1 cellular context compared by ENCODE assay signal in genomic region chr10:131902211-131902610, GRCh38.
TF ChIP-seq lines count a peak whose summit lies in the region.

No MANE protein-coding gene starts in this region.

TF ChIP-seq in GM23338, 12 proteins besides CTCF, POLR2A, EP300 and RAD21 (continued from another document):
- TF ChIP-seq ETS1 (IDR thresholded peaks at IDR 0.05) (no peak), JUNB (IDR thresholded peaks at IDR 0.05; ENCODE audit: unreplicated experiment) (no peak), STAT1 (IDR thresholded peaks at IDR 0.05; ENCODE audit: unreplicated experiment) (no peak), ZNF331 (CRISPR knock-in tag; IDR thresholded peaks at IDR 0.05; ENCODE audit: low read depth) (no peak)
